1 cellular context compared by ENCODE assay signal in the genomic region with DNA sequence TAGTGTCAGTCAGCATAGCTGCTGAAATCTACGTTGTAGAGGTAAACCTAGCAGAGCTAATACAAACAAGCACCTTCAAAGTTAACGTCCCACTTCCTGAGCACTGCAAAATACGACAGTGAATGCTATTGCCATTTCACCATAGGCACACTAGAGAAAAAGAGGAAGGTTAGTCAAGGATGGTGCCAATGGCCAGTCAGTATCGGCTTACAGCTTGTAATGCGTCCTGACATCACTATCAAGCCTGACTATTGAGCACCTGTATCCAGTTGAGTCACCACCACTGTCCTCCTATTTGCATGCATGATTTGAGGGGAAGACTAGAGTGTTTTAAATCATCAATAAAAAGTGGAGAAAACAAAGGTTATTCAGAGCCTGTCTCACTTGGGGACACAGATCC.
TF ChIP-seq lines count a peak whose summit lies in the region.

No MANE protein-coding gene starts in this region.

TF ChIP-seq in GM23338, 12 proteins besides CTCF, POLR2A, EP300 and RAD21 (continued from another document):
- TF ChIP-seq, protein P1, sequence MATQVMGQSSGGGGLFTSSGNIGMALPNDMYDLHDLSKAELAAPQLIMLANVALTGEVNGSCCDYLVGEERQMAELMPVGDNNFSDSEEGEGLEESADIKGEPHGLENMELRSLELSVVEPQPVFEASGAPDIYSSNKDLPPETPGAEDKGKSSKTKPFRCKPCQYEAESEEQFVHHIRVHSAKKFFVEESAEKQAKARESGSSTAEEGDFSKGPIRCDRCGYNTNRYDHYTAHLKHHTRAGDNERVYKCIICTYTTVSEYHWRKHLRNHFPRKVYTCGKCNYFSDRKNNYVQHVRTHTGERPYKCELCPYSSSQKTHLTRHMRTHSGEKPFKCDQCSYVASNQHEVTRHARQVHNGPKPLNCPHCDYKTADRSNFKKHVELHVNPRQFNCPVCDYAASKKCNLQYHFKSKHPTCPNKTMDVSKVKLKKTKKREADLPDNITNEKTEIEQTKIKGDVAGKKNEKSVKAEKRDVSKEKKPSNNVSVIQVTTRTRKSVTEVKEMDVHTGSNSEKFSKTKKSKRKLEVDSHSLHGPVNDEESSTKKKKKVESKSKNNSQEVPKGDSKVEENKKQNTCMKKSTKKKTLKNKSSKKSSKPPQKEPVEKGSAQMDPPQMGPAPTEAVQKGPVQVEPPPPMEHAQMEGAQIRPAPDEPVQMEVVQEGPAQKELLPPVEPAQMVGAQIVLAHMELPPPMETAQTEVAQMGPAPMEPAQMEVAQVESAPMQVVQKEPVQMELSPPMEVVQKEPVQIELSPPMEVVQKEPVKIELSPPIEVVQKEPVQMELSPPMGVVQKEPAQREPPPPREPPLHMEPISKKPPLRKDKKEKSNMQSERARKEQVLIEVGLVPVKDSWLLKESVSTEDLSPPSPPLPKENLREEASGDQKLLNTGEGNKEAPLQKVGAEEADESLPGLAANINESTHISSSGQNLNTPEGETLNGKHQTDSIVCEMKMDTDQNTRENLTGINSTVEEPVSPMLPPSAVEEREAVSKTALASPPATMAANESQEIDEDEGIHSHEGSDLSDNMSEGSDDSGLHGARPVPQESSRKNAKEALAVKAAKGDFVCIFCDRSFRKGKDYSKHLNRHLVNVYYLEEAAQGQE (IDR thresholded peaks at IDR 0.05; ENCODE audit: unreplicated experiment) = no peak
- TF ChIP-seq NANOG (IDR thresholded peaks at IDR 0.05; ENCODE audit: borderline replicate concordance) = no peak
TF ChIP-seq in GM23338: peak in this region for 0.
